17 cellular contexts compared by ENCODE assay signal in the genomic region with DNA sequence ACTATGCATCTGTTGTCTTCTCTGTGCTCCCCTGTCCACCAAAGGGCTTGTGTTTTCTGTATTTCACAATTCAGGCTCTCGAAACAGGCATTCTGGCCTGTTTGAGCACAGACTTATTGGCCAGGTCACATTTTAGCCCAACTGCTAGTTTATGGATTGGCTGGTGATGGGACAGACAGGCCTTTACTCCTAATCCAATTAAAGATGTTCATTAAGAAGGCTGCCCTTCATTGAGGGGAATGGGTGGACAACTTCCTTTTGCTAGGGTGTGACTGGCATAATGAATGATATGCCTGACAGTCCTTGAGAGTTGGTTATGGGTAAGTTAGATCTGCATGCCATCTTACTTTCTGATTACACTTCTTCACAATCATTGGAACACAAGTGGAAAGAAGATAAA.
DNase-seq lines count a peak whose midpoint lies in the region; ATAC-seq and TF ChIP-seq lines count a peak whose summit lies in the region.
"Had no signal": no experiment of that assay in that cellular context is flagged by ENCODE, and none has a peak within 500 bp of the region (broad histone marks: within the 10 kb centered on the region; RNA-seq: fewer than 3 reads in every experiment).

No MANE protein-coding gene starts in this region.

- H3K9ac ChIP-seq in GM23248 = no peak overlapping the region
- H3K9ac ChIP-seq: BLaER1 treated with 17β-estradiol and CSF1 and Interleukin-3, amounts not matched to agents 10 nM and 100 nM had no signal

- no peaks in the 10 kb centered on the region for H4K20me1 ChIP-seq in GM23248 (ENCODE audit: insufficient read depth)
- H4K20me1 ChIP-seq: BLaER1 treated with 17β-estradiol and CSF1 and Interleukin-3, amounts not matched to agents 10 nM and 100 nM had no signal

- POLR2A ChIA-PET in Panc1 (lab: Charles Lee) = no interaction called here

- CTCF ChIA-PET in Panc1 (lab: Charles Lee) = no interaction called here

- H3K79me2 ChIP-seq in GM23248 (ENCODE audit: insufficient read depth) = no peaks in the 10 kb centered on the region

- no peak for ATAC-seq in Panc1
- no peak for ATAC-seq in GM18873 (IDR thresholded peaks at IDR 0.05; ENCODE audit: low FRiP score, unreplicated experiment)
- ATAC-seq: A549; CD8-positive, alpha-beta T cell; GM12878 had no signal

- intact Hi-C loops in Panc1 (cut with micrococcal nuclease; ENCODE audit: unreplicated experiment) = no loop called here

- H3K9me3 ChIP-seq in Panc1 (ENCODE audit: control insufficient read depth, insufficient read depth, low read depth, low read length) (no peaks in the 10 kb centered on the region), GM23248 (ENCODE audit: low read depth) (no peaks in the 10 kb centered on the region)
- H3K9me3 ChIP-seq: A549, Caco-2 had no signal

- in situ Hi-C loops in G401 (cut with HindIII; ENCODE audit: low sequenced_read_pairs) = no loop called here
- in situ Hi-C loops in Panc1 (cut with HindIII; ENCODE audit: low pct_unique_long_range_greater_than_20kb, low sequenced_read_pairs) = no loop called here
- in situ Hi-C loops in GM23248 (cut with MboI) = no loop called here

- TF ChIP-seq CTCF in Panc1 (IDR thresholded peaks at IDR 0.05) = no peak

- H3K4me2 ChIP-seq in GM23248 (ENCODE audit: unreplicated experiment) = no peak overlapping the region
- H3K4me2 ChIP-seq: A549; BLaER1 treated with 17β-estradiol and CSF1 and Interleukin-3, amounts not matched to agents 10 nM and 100 nM had no signal

- no peaks in the 10 kb centered on the region for H3F3A ChIP-seq in GM23248 (ENCODE audit: insufficient read depth)

- H3K4me3 ChIP-seq in Panc1 (ENCODE audit: low read depth in 2 of 2, low read length in 2 of 2) (no peak overlapping the region), GM23248 (no peak overlapping the region)
- H3K4me3 ChIP-seq: A549; BLaER1 treated with 17β-estradiol and CSF1 and Interleukin-3, amounts not matched to agents 10 nM and 100 nM; GM12878 had no signal

- H3K27ac ChIP-seq in Panc1 (ENCODE audit: low read length) = peak overlapping the region; percentile 88
- no peak overlapping the region for H3K27ac ChIP-seq in GM23248
- H3K27ac ChIP-seq: A549; BLaER1 treated with 17β-estradiol and CSF1 and Interleukin-3, amounts not matched to agents 10 nM and 100 nM; C4-2B had no signal

- H3K36me3 ChIP-seq in Panc1 (ENCODE audit: control insufficient read depth, insufficient read depth, low read length) (no peaks in the 10 kb centered on the region), GM23248 (ENCODE audit: low read depth) (no peaks in the 10 kb centered on the region)
- H3K36me3 ChIP-seq: BLaER1 treated with 17β-estradiol and CSF1 and Interleukin-3, amounts not matched to agents 10 nM and 100 nM had no signal

- 71 to 74% methylated on average over 1 of the region's 1 CpG for WGBS in GM23248 (ENCODE audit: low coverage in 1 of 2, low lambda C conversion rate in 2 of 2, missing lambda C conversion rate in 2 of 2), 2 experiments

- DNase-seq in NCI-H82 (lab: John Stamatoyannopoulos, UW) (peak; percentile 30), NCI-H82 treated with DMSO at 0.1 percent for 48 hours (lab: John Stamatoyannopoulos, UW; ENCODE audit: unreplicated experiment) (no peak), G401 (ENCODE audit: low spot score) (peak; percentile 71), Panc1 (ENCODE audit: low read depth, low spot score) (no peak), GM23248 (no peak)
- DNase-seq: AML-193; Caco-2; Calu3; CD4-positive, alpha-beta T cell; CD8-positive, alpha-beta T cell; DMS79 treated with DMSO at 0.1 percent for 48 hours; GDM1 had no signal

- no peak overlapping the region for H2AFZ ChIP-seq in GM23248

- H3K27me3 ChIP-seq in Panc1 (ENCODE audit: control insufficient read depth, insufficient read depth, low read length) (no peaks in the 10 kb centered on the region), GM23248 (replicated peaks; ENCODE audit: insufficient read depth) (0 out of 2 replicates have a peak, but pooled peaks cover 3% of the 10 kb centered on the region)
- H3K27me3 ChIP-seq: BLaER1 treated with 17β-estradiol and CSF1 and Interleukin-3, amounts not matched to agents 10 nM and 100 nM had no signal

- no TSS peak for BruUV-seq in Panc1 (replicated peaks; lab: Mats Ljungman, UMichigan)

- H3K9me2 ChIP-seq in GM23248 (ENCODE audit: insufficient read depth) = no peaks in the 10 kb centered on the region

- H3K4me1 ChIP-seq in Panc1 (ENCODE audit: control insufficient read depth, insufficient read depth, low read length) (peaks cover 8% of the 10 kb centered on the region; the same call in 1 of the 2 replicates), GM23248 (ENCODE audit: insufficient read depth) (no peaks in the 10 kb centered on the region)
- H3K4me1 ChIP-seq: A549; BLaER1 treated with 17β-estradiol and CSF1 and Interleukin-3, amounts not matched to agents 10 nM and 100 nM; Caco-2 had no signal

Comparison
In these comparisons a context has a peak if more than half of its experiments do, and no peak if none do; other contexts are left out.
1. DNase-seq: peak in NCI-H82 (single experiment) and G401 (single experiment); none in NCI-H82 treated with DMSO at 0.1 percent for 48 hours (single experiment), Panc1 (single experiment) and GM23248 (single experiment).